Comparison of ENCODE assay signal across 8 cellular contexts in genomic region chr6:147222160-147222838, GRCh38. TPM values are rescaled to one million over a fixed set of nuclear protein-coding genes. Genes with fewer than 3 reads are reported as not detected.
DNase-seq lines count a peak whose midpoint lies in the region; ATAC-seq and TF ChIP-seq lines count a peak whose summit lies in the region.

No MANE protein-coding gene starts in this region.

- H3K4me1 Mint-ChIP-seq in CD4-positive, alpha-beta memory T cell: peaks cover 30 to 52% (median 42%) of the 10 kb centered on the region in 4 donors

- no peaks in the 10 kb centered on the region for H3K27me3 Mint-ChIP-seq in CD4-positive, alpha-beta memory T cell

- no peaks in the 10 kb centered on the region for H3K36me3 ChIP-seq in CD4-positive, alpha-beta memory T cell (ENCODE audit: insufficient read depth, low read length)
- H3K36me3 ChIP-seq in adrenal gland (replicated peaks in 1 of 2): no peaks in the 10 kb centered on the region

- 79 to 85% (median 80%) methylated on average over 4 of the region's 4 CpGs for WGBS in adrenal gland, 4 donors

- H3K4me1 ChIP-seq in CD4-positive, alpha-beta memory T cell (ENCODE audit: insufficient read depth, low read length): peaks cover 12% of the 10 kb centered on the region
- H3K4me1 ChIP-seq in adrenal gland (replicated peaks in 1 of 2): peaks cover 0 to 25% of the 10 kb centered on the region in 2 donors

- intact Hi-C loops in CD4-positive, alpha-beta memory T cell (cut with micrococcal nuclease): loop anchor here (1.0 kb wide), 3 partner anchors 19 to 365 kb away; no protein-coding TSS in a partner anchor
- intact Hi-C loops in adrenal gland (cut with DNase I): no loop called here

- no peak overlapping the region for H3K4me3 Mint-ChIP-seq in CD4-positive, alpha-beta memory T cell

- TF ChIP-seq POLR2A in adrenal gland (IDR thresholded peaks at IDR 0.05): no peak

- CTCF ChIA-PET in CD4-positive, alpha-beta memory T cell (lab: Charles Lee; ENCODE audit: partially characterized antibody): interaction anchor here (1.3 kb wide), 1 partner anchor 320 kb away, joined by 4 read pairs; no protein-coding TSS in a partner anchor

- TF ChIP-seq CTCF in adrenal gland (IDR thresholded peaks at IDR 0.05): peak; percentile 14 to 50 (median 38)

- H3K27ac Mint-ChIP-seq in CD4-positive, alpha-beta memory T cell: peak overlapping the region in 2 of 7 donors; percentile 12 to 82

- no peaks in the 10 kb centered on the region for H3K27me3 ChIP-seq in CD4-positive, alpha-beta memory T cell (ENCODE audit: insufficient read depth, low read length)
- H3K27me3 ChIP-seq in adrenal gland: no peaks in the 10 kb centered on the region

- DNase-seq in CD4-positive, alpha-beta memory T cell: peak in 4 of 5 donors; percentile 12 to 29 (median 16)
- no peak for DNase-seq in adrenal gland
- DNase-seq in left kidney (ENCODE audit: low read depth, low spot score): peak; percentile 35
- no peak for DNase-seq in HK-2 (ENCODE audit: unreplicated experiment)
- no peak for DNase-seq in NCI-H748 treated with DMSO at 0.1 percent for 48 hours (lab: John Stamatoyannopoulos, UW)

- no peaks in the 10 kb centered on the region for H3K9me3 Mint-ChIP-seq in CD4-positive, alpha-beta memory T cell

- no peak overlapping the region for H3K4me3 ChIP-seq in CD4-positive, alpha-beta memory T cell (ENCODE audit: low read length in 2 of 2)
- H3K4me3 ChIP-seq in adrenal gland: no peak overlapping the region

- H3K9me3 ChIP-seq in CD4-positive, alpha-beta memory T cell (ENCODE audit: control insufficient read depth in 1 of 2, low read length in 2 of 2): no peaks in the 10 kb centered on the region
- H3K9me3 ChIP-seq in adrenal gland (replicated peaks in 1 of 3): no peaks in the 10 kb centered on the region

- no peak overlapping the region for H3K27ac ChIP-seq in CD4-positive, alpha-beta memory T cell (ENCODE audit: low read depth, low read length)
- no peak overlapping the region for H3K27ac ChIP-seq in adrenal gland

- peak; percentile 73 for ATAC-seq in HG02885 (IDR thresholded peaks at IDR 0.05; ENCODE audit: poor library complexity, unreplicated experiment)
- no peak for ATAC-seq in GM19452 (IDR thresholded peaks at IDR 0.05; ENCODE audit: unreplicated experiment)
- ATAC-seq in GM21367 (IDR thresholded peaks at IDR 0.05; ENCODE audit: unreplicated experiment): no peak

- peaks cover 18 to 25% of the 10 kb centered on the region in 2 donors for H3K36me3 Mint-ChIP-seq in CD4-positive, alpha-beta memory T cell

- POLR2A ChIA-PET in CD4-positive, alpha-beta memory T cell (lab: Charles Lee; ENCODE audit: partially characterized antibody): interaction anchor here (1.4 kb wide), 1 partner anchor 20 kb away, joined by 5 read pairs; no protein-coding TSS in a partner anchor

RNA-seq across cellular contexts. Expression of gene STXBP5, which starts 18.1 kb away (rescaled TPM):
- 10 to 100 TPM; 36.5 TPM for total RNA-seq in CD4-positive, alpha-beta memory T cell
- polyA plus RNA-seq in CD4-positive, alpha-beta memory T cell: 1 to 10 TPM in 1 of 2 donors, under 1 TPM in 1; 0.90 to 7.2 TPM
- total RNA-seq in adrenal gland: 10 to 100 TPM; 18.0 to 66.3 (median 30.1) TPM
- polyA plus RNA-seq in adrenal gland: 10 to 100 TPM; 22.8 to 40.1 (median 26.5) TPM

Comparison
In these comparisons a context has a peak if more than half of its experiments do, and no peak if none do; other contexts are left out.
1. DNase-seq: peak in CD4-positive, alpha-beta memory T cell (4 of 5) and left kidney (single experiment); none in adrenal gland (0 of 7), HK-2 (single experiment) and NCI-H748 treated with DMSO at 0.1 percent for 48 hours (single experiment).